ENCODE assay signal across 10 cellular contexts in genomic region chr4:6781113-6781512, GRCh38. TPM values are rescaled to one million over a fixed set of nuclear protein-coding genes. Genes with fewer than 3 reads are reported as not detected.
A peak's percentile ranks its signal among the peaks of the same experiment; 100 is the strongest.
DNase-seq lines count a peak whose midpoint lies in the region; ATAC-seq, FAIRE-seq and TF ChIP-seq lines count a peak whose summit lies in the region.
"Had no signal": no experiment of that assay in that cellular context is flagged by ENCODE, and none has a peak within 500 bp of the region (broad histone marks: within the 10 kb centered on the region; RNA-seq: fewer than 3 reads in every experiment).

No MANE protein-coding gene starts in this region.

- CTCF ChIA-PET in activated naive CD4-positive, alpha-beta T cell treated with anti-CD3 and anti-CD28 coated beads, Interleukin-2, amount 10 ng/mL, durations not matched to agents 7 days and 5 days (lab: Charles Lee) = interaction anchor here (0.7 to 2.6 kb wide), 4 partner anchors 12 to 106 kb away, joined by 3 to 9 read pairs (median 6); no protein-coding TSS in a partner anchor
- CTCF ChIA-PET in activated CD8-positive, alpha-beta T cell treated with anti-CD3 and anti-CD28 coated beads, Interleukin-2, amount 10 ng/mL, durations not matched to agents 7 days and 5 days (lab: Charles Lee) = interaction anchor here (1.0 to 1.9 kb wide), 3 partner anchors 12 to 319 kb away, joined by 3 to 7 read pairs (median 4); no protein-coding TSS in a partner anchor

- H3K36me3 Mint-ChIP-seq in activated naive CD4-positive, alpha-beta T cell treated with anti-CD3 and anti-CD28 coated beads, Interleukin-2, amount 10 ng/mL, durations not matched to agents 7 days and 5 days = peaks cover 6% of the 10 kb centered on the region
- H3K36me3 Mint-ChIP-seq in activated CD8-positive, alpha-beta T cell treated with anti-CD3 and anti-CD28 coated beads, Interleukin-2, amount 10 ng/mL, durations not matched to agents 7 days and 5 days (ENCODE audit: low read depth) = peaks cover 6% of the 10 kb centered on the region

- POLR2A ChIA-PET in activated CD8-positive, alpha-beta T cell treated with anti-CD3 and anti-CD28 coated beads, Interleukin-2, amount 10 ng/mL, durations not matched to agents 7 days and 5 days (lab: Charles Lee) = interaction anchor here (1.0 to 1.4 kb wide), 3 partner anchors 10 to 65 kb away, joined by 3 to 5 read pairs (median 5); partner anchors contain the start of gene BLOC1S4

- H3K36me3 ChIP-seq in thoracic aorta = no peaks in the 10 kb centered on the region
- no peaks in the 10 kb centered on the region for H3K36me3 ChIP-seq in pancreas

- H3K27ac ChIP-seq in thoracic aorta = peak overlapping the region; percentile 63 to 90
- H3K27ac ChIP-seq in pancreas = no peak overlapping the region

- H3K27me3 Mint-ChIP-seq in activated naive CD4-positive, alpha-beta T cell treated with anti-CD3 and anti-CD28 coated beads, Interleukin-2, amount 10 ng/mL, durations not matched to agents 7 days and 5 days = peaks cover 7% of the 10 kb centered on the region
- H3K27me3 Mint-ChIP-seq in activated CD8-positive, alpha-beta T cell treated with anti-CD3 and anti-CD28 coated beads, Interleukin-2, amount 10 ng/mL, durations not matched to agents 7 days and 5 days (ENCODE audit: low read depth) = no peaks in the 10 kb centered on the region

- H3K9me3 ChIP-seq in thoracic aorta = no peaks in the 10 kb centered on the region
- no peaks in the 10 kb centered on the region for H3K9me3 ChIP-seq in pancreas

- H3K9me3 Mint-ChIP-seq in activated naive CD4-positive, alpha-beta T cell treated with anti-CD3 and anti-CD28 coated beads, Interleukin-2, amount 10 ng/mL, durations not matched to agents 7 days and 5 days = no peaks in the 10 kb centered on the region
- no peaks in the 10 kb centered on the region for H3K9me3 Mint-ChIP-seq in activated CD8-positive, alpha-beta T cell treated with anti-CD3 and anti-CD28 coated beads, Interleukin-2, amount 10 ng/mL, durations not matched to agents 7 days and 5 days (ENCODE audit: insufficient read depth)

- H3K4me3 ChIP-seq in thoracic aorta = no peak overlapping the region
- H3K4me3 ChIP-seq in pancreas = no peak overlapping the region

- FAIRE-seq in pancreas (lab: Jason Lieb, UNC) = no peak

- peak overlapping the region; percentile 65 for H3K4me3 Mint-ChIP-seq in activated naive CD4-positive, alpha-beta T cell treated with anti-CD3 and anti-CD28 coated beads, Interleukin-2, amount 10 ng/mL, durations not matched to agents 7 days and 5 days
- peak overlapping the region; percentile 66 for H3K4me3 Mint-ChIP-seq in activated CD8-positive, alpha-beta T cell treated with anti-CD3 and anti-CD28 coated beads, Interleukin-2, amount 10 ng/mL, durations not matched to agents 7 days and 5 days

- TF ChIP-seq CTCF in thoracic aorta (IDR thresholded peaks at IDR 0.05) (no peak), pancreas (IDR thresholded peaks at IDR 0.05) (no peak)

- H3K27me3 ChIP-seq in thoracic aorta (replicated peaks; ENCODE audit: insufficient read depth) (no peaks in the 10 kb centered on the region), pancreas (no peaks in the 10 kb centered on the region)

- ATAC-seq in activated CD8-positive, alpha-beta T cell treated with anti-CD3 and anti-CD28 coated beads, Interleukin-2, amount 10 ng/mL, durations not matched to agents 7 days and 5 days = no peak
- ATAC-seq in left lobe of liver (no peak), thoracic aorta (ENCODE audit: insufficient number of reproducible peaks, low FRiP score, low read depth) (no peak), pancreas (no peak)
- ATAC-seq: SK-N-SH treated with all-trans-retinoic acid at 6 μM for 48 hours had no signal

- 78 to 79% methylated on average over 8 of the region's 8 CpGs for WGBS in pancreas, 2 donors

- no peak for DNase-seq in activated naive CD4-positive, alpha-beta T cell treated with anti-CD3 and anti-CD28 coated beads, Interleukin-2, amount 10 ng/mL, durations not matched to agents 7 days and 5 days
- no peak for DNase-seq in activated naive CD4-positive, alpha-beta T cell treated with anti-CD3 and anti-CD28 coated beads, Interleukin-2, amount 50 U/mL, for 16 hours
- no peak for DNase-seq in activated CD8-positive, alpha-beta T cell treated with anti-CD3 and anti-CD28 coated beads, Interleukin-2, amount 10 ng/mL, durations not matched to agents 7 days and 5 days
- DNase-seq in left lobe of liver (ENCODE audit: low spot score) (peak; percentile 41), thoracic aorta (ENCODE audit: low spot score) (no peak), Ammon's horn (ENCODE audit: low spot score) (no peak), pancreas (no peak)
- DNase-seq in stimulated activated CD4-positive, alpha-beta T cell treated with anti-CD3 and anti-CD28 coated beads, Interleukin-4, amount 100 ng/mL, for 1 hour = no peak
- DNase-seq: stimulated activated CD4-positive, alpha-beta T cell treated with anti-CD3 and anti-CD28 coated beads, Interleukin-15, amount 100 ng/mL, for 24 hours had no signal

- intact Hi-C loops in pancreas (cut with DNase I) = no loop called here

- H3K27ac Mint-ChIP-seq in activated naive CD4-positive, alpha-beta T cell treated with anti-CD3 and anti-CD28 coated beads, Interleukin-2, amount 10 ng/mL, durations not matched to agents 7 days and 5 days = peak overlapping the region; percentile 68
- peak overlapping the region; percentile 70 for H3K27ac Mint-ChIP-seq in activated CD8-positive, alpha-beta T cell treated with anti-CD3 and anti-CD28 coated beads, Interleukin-2, amount 10 ng/mL, durations not matched to agents 7 days and 5 days

- peaks cover 64% of the 10 kb centered on the region for H3K4me1 Mint-ChIP-seq in activated naive CD4-positive, alpha-beta T cell treated with anti-CD3 and anti-CD28 coated beads, Interleukin-2, amount 10 ng/mL, durations not matched to agents 7 days and 5 days
- H3K4me1 Mint-ChIP-seq in activated CD8-positive, alpha-beta T cell treated with anti-CD3 and anti-CD28 coated beads, Interleukin-2, amount 10 ng/mL, durations not matched to agents 7 days and 5 days (ENCODE audit: low read depth) = peaks cover 73% of the 10 kb centered on the region

- H3K4me1 ChIP-seq in thoracic aorta (ENCODE audit: control insufficient read depth in 1 of 2, low read depth in 2 of 2) (peaks cover 19 to 49% of the 10 kb centered on the region in 2 donors), pancreas (peaks cover 0 to 11% (median 6%) of the 10 kb centered on the region in 3 donors)

RNA-seq across cellular contexts. Expression of gene KIAA0232, which starts 1.4 kb away (rescaled TPM):
- 10 to 100 TPM; 18.4 to 19.5 TPM for total RNA-seq in activated CD8-positive, alpha-beta T cell treated with anti-CD3 and anti-CD28 coated beads, Interleukin-2, amount 10 ng/mL, durations not matched to agents 7 days and 5 days
- 16.6 TPM for total RNA-seq in left lobe of liver
- 10 to 100 TPM; 56.9 to 80.8 TPM for total RNA-seq in thoracic aorta
- 10 to 100 TPM in 2 of 6 donors, 1 to 10 TPM in 4; 7.0 to 12.4 (median 8.9) TPM for total RNA-seq in pancreas
- 1 to 10 TPM; 4.0 to 8.9 TPM for polyA plus RNA-seq in pancreas

Comparison
In these comparisons a context has a peak if more than half of its experiments do, and no peak if none do; other contexts are left out.
1. H3K27ac ChIP-seq: peak in thoracic aorta (2 of 2); none in pancreas (0 of 4).